ENCODE assay signal across 12 cellular contexts in genomic region chr4:94419956-94420355, GRCh38. TPM values are rescaled to one million over a fixed set of nuclear protein-coding genes. Genes with fewer than 3 reads are reported as not detected.
DNase-seq lines count a peak whose midpoint lies in the region; ATAC-seq, FAIRE-seq and TF ChIP-seq lines count a peak whose summit lies in the region.
"Had no signal": no experiment of that assay in that cellular context is flagged by ENCODE, and none has a peak within 500 bp of the region (broad histone marks: within the 10 kb centered on the region; RNA-seq: fewer than 3 reads in every experiment).

No MANE protein-coding gene starts in this region.

- no peaks in the 10 kb centered on the region for H3K4me1 Mint-ChIP-seq in stimulated activated effector memory CD8-positive, alpha-beta T cell treated with anti-CD3 and anti-CD28 coated beads, Interleukin-12 subunit alpha, Interleukin-12 subunit beta, amount 100 ng/mL, for 72 hours
- H3K4me1 Mint-ChIP-seq: activated CD4-positive, alpha-beta T cell treated with anti-CD3 and anti-CD28 coated beads, Interleukin-2, amount 10 ng/mL, durations not matched to agents 24 days and 14 days had no signal

- DNase-seq in AG08396 (ENCODE audit: low spot score) (peak; percentile 5), M059J (ENCODE audit: low read depth) (peak; percentile 60), epithelial cell of prostate (ENCODE audit: low read depth, low spot score) (peak; percentile 57), HepG2 (ENCODE audit: low spot score) (peak; percentile 76), HAP-1 (ENCODE audit: low spot score in 2 of 2) (no peak), inferior parietal cortex (ENCODE audit: extremely low spot score) (no peak)
- no peak for DNase-seq in stimulated activated effector memory CD8-positive, alpha-beta T cell treated with anti-CD3 and anti-CD28 coated beads, Interleukin-12 subunit alpha, Interleukin-12 subunit beta, amount 100 ng/mL, for 72 hours (ENCODE audit: low spot score in 2 of 2)
- DNase-seq: activated CD4-positive, alpha-beta T cell treated with anti-CD3 and anti-CD28 coated beads, Interleukin-2, amount 10 ng/mL, durations not matched to agents 24 days and 14 days; activated effector memory CD4-positive, alpha-beta T cell treated with Interleukin-2 at 50 U/mL for 16 hours; NCI-H187; transverse colon had no signal

- TF ChIP-seq POLR2A in HepG2 (IDR thresholded peaks at IDR 0.05; ENCODE audit: insufficient read depth in 1 of 2, low read depth in 2 of 2, low read length in 2 of 2) (no peak), GM18505 (IDR thresholded peaks at IDR 0.05; ENCODE audit: borderline replicate concordance, extremely low read depth, insufficient read depth, insufficient read length) (no peak)

- no peak overlapping the region; a peak in 1 of 6 replicates for H3K4me3 ChIP-seq in HepG2 (replicated peaks in 1 of 3; ENCODE audit: insufficient read depth in 1 of 3, low read depth in 2 of 3, low read length in 3 of 3)
- H3K4me3 ChIP-seq in HAP-1, result no peak overlapping the region
- H3K4me3 ChIP-seq: transverse colon had no signal

- CTCF ChIA-PET in HepG2 (lab: Yijun Ruan, JAX; ENCODE audit: low intra/inter-chr PET ratio, low total read pairs), result no interaction called here

- H3K9ac ChIP-seq in HepG2 (ENCODE audit: insufficient read depth, low read depth, low read length), result no peak overlapping the region

- no peaks in the 10 kb centered on the region for H4K20me1 ChIP-seq in HepG2 (ENCODE audit: insufficient read depth, low read length)

- intact Hi-C loops in HepG2 (cut with micrococcal nuclease; ENCODE audit: unreplicated experiment), result loop anchor here (10.0 kb wide), 1 partner anchor 145 kb away; no protein-coding TSS in a partner anchor

- no peak overlapping the region for H2AFZ ChIP-seq in HepG2 (ENCODE audit: low read length)

- H3K36me3 ChIP-seq in HepG2 (replicated peaks in 1 of 2; ENCODE audit: control insufficient read depth in 1 of 2, insufficient read depth in 2 of 2, low read length in 2 of 2) (no peaks in the 10 kb centered on the region), HAP-1 (replicated peaks) (no peaks in the 10 kb centered on the region)
- H3K36me3 ChIP-seq: transverse colon had no signal

- H3K79me2 ChIP-seq in HepG2 (ENCODE audit: insufficient read depth, low read length), result no peaks in the 10 kb centered on the region

- no peaks in the 10 kb centered on the region for H3K27me3 ChIP-seq in HepG2 (ENCODE audit: control insufficient read depth in 1 of 2, insufficient read depth in 2 of 2, low read length in 2 of 2)
- no peaks in the 10 kb centered on the region for H3K27me3 ChIP-seq in HAP-1 (ENCODE audit: low read depth)
- H3K27me3 ChIP-seq: transverse colon had no signal

- no peak for TF ChIP-seq CTCF in HepG2 (CRISPR knock-in tag; IDR thresholded peaks at IDR 0.05)

- in situ Hi-C loops in HepG2 (cut with HindIII; ENCODE audit: extremely low pct_ligation_motif_present, low pct_unique_long_range_greater_than_20kb) (no loop called here), HAP-1 (cut with MboI; ENCODE audit: low sequenced_read_pairs) (no loop called here)

- no peaks in the 10 kb centered on the region for H3K36me3 Mint-ChIP-seq in stimulated activated effector memory CD8-positive, alpha-beta T cell treated with anti-CD3 and anti-CD28 coated beads, Interleukin-12 subunit alpha, Interleukin-12 subunit beta, amount 100 ng/mL, for 72 hours

- ATAC-seq in HepG2 (peak; percentile 98), GM18505 (IDR thresholded peaks at IDR 0.05; ENCODE audit: unreplicated experiment) (no peak)
- no peak for ATAC-seq in stimulated activated effector memory CD8-positive, alpha-beta T cell treated with anti-CD3 and anti-CD28 coated beads, Interleukin-12 subunit alpha, Interleukin-12 subunit beta, amount 100 ng/mL, for 72 hours

- no peak overlapping the region for H3K4me3 Mint-ChIP-seq in stimulated activated effector memory CD8-positive, alpha-beta T cell treated with anti-CD3 and anti-CD28 coated beads, Interleukin-12 subunit alpha, Interleukin-12 subunit beta, amount 100 ng/mL, for 72 hours
- H3K4me3 Mint-ChIP-seq: activated CD4-positive, alpha-beta T cell treated with anti-CD3 and anti-CD28 coated beads, Interleukin-2, amount 10 ng/mL, durations not matched to agents 24 days and 14 days had no signal

- no TSS peak for BruUV-seq in HepG2 (replicated peaks; lab: Mats Ljungman, UMichigan)

- TF ChIP-seq EP300 in HepG2 (IDR thresholded peaks at IDR 0.05; ENCODE audit: low read depth in 2 of 2, low read length in 2 of 2) (peak in 1 of 2 experiments; percentile 88; a peak in 2 of 4 replicates), HepG2 (CRISPR knock-in tag; IDR thresholded peaks at IDR 0.05; ENCODE audit: borderline replicate concordance) (no peak)

- H3K27ac ChIP-seq in epithelial cell of prostate, result no peak overlapping the region
- H3K27ac ChIP-seq in HepG2 (ENCODE audit: extremely low read length, insufficient read depth, low read length), result peak overlapping the region; percentile 29
- H3K27ac ChIP-seq: transverse colon had no signal

- no peaks in the 10 kb centered on the region for H3K9me3 ChIP-seq in HepG2 (ENCODE audit: low read length)
- no peaks in the 10 kb centered on the region; the same call in 1 of the 2 replicates for H3K9me3 ChIP-seq in HAP-1
- H3K9me3 ChIP-seq: transverse colon had no signal

- POLR2A ChIA-PET in HepG2 (lab: Yijun Ruan, JAX), result no interaction called here

- H3K27ac Mint-ChIP-seq in stimulated activated effector memory CD8-positive, alpha-beta T cell treated with anti-CD3 and anti-CD28 coated beads, Interleukin-12 subunit alpha, Interleukin-12 subunit beta, amount 100 ng/mL, for 72 hours, result no peak overlapping the region
- H3K27ac Mint-ChIP-seq: activated CD4-positive, alpha-beta T cell treated with anti-CD3 and anti-CD28 coated beads, Interleukin-2, amount 10 ng/mL, durations not matched to agents 24 days and 14 days had no signal

- TF ChIP-seq RAD21 in HepG2 (CRISPR knock-in tag; IDR thresholded peaks at IDR 0.05), result no peak

- H3K4me1 ChIP-seq in HepG2 (ENCODE audit: insufficient read depth, low read length) (peaks cover 44% of the 10 kb centered on the region), HAP-1 (peaks cover 4% of the 10 kb centered on the region)
- H3K4me1 ChIP-seq: transverse colon had no signal

- peak; percentile 76 for FAIRE-seq in HepG2 (lab: Jason Lieb, UNC)

- WGBS in HepG2 (ENCODE audit: low lambda C conversion rate), result 10% methylated on average over 3 of the region's 3 CpGs

- peaks cover 4% of the 10 kb centered on the region for H3K9me3 Mint-ChIP-seq in stimulated activated effector memory CD8-positive, alpha-beta T cell treated with anti-CD3 and anti-CD28 coated beads, Interleukin-12 subunit alpha, Interleukin-12 subunit beta, amount 100 ng/mL, for 72 hours

- peak overlapping the region; percentile 43 for H3K4me2 ChIP-seq in HepG2 (ENCODE audit: low read depth, low read length)

TF ChIP-seq in HepG2, 621 proteins besides CTCF, POLR2A, EP300 and RAD21 (continues in another document):
- TF ChIP-seq ELF3 (CRISPR knock-in tag; IDR thresholded peaks at IDR 0.05) (peak; percentile 61; the same call in 1 of the 2 replicates), CREM (IDR thresholded peaks at IDR 0.05) (peak; percentile 55), CREM (CRISPR knock-in tag; IDR thresholded peaks at IDR 0.05) (no peak), MIXL1 (CRISPR knock-in tag; IDR thresholded peaks at IDR 0.05) (peak; percentile 78; the same call in 1 of the 2 replicates), GZF1 (CRISPR knock-in tag; IDR thresholded peaks at IDR 0.05) (no peak), RXRB (CRISPR knock-in tag; IDR thresholded peaks at IDR 0.05; ENCODE audit: borderline replicate concordance) (0 out of 2 replicates have a peak, but pooled peaks have one; percentile 14), SMYD3 (CRISPR knock-in tag; IDR thresholded peaks at IDR 0.05) (no peak), PITX1 (CRISPR knock-in tag; IDR thresholded peaks at IDR 0.05) (peak; percentile 88), ZNF503 (CRISPR knock-in tag; IDR thresholded peaks at IDR 0.05) (no peak)

RNA-seq across cellular contexts. Expression of gene PDLIM5, which starts 31.8 kb away (rescaled TPM):
- 49.8 and 54.3 TPM in 2 replicates for total RNA-seq in M059J (2014; rRNA removed; shearing (Covaris generic))
- total RNA-seq in HepG2 (2016; rRNA removed; fragmentation: Illumina TruSeq; extraction: Trizol), result 52.8 and 70.2 TPM in 2 replicates
- 11.2 and 14.5 TPM in 2 replicates for total RNA-seq in HepG2 (2016; cell fraction: cytosol; rRNA removed; fragmentation: Illumina TruSeq; extraction: Trizol; ENCODE audit: low read depth)
- 52.2 and 54.1 TPM in 2 replicates for total RNA-seq in HepG2 (2016; cell fraction: insoluble cytoplasmic fraction; rRNA removed; fragmentation: Illumina TruSeq; extraction: Trizol)
- 17.9 and 18.7 TPM in 2 replicates for total RNA-seq in HepG2 (2016; cell fraction: membrane; rRNA removed; fragmentation: Illumina TruSeq; extraction: Trizol)
- 88.4 and 102 TPM in 2 replicates for total RNA-seq in HepG2 (2016; cell fraction: nucleus; rRNA removed; fragmentation: Illumina TruSeq; extraction: Trizol)
- polyA plus RNA-seq in HepG2 (2011; rRNA removed), result 107 and 119 TPM in 2 replicates
- polyA plus RNA-seq in HepG2 (2011; cell fraction: cytosol; rRNA removed), result 76.4 TPM in 2 replicates
- 70.2 and 73.2 TPM in 2 replicates for polyA plus RNA-seq in HepG2 (2011; cell fraction: nucleus; rRNA removed)
- 49.7 and 51.7 TPM in 2 replicates for polyA plus RNA-seq in HepG2 (2012)
- 3.8 and 5.4 TPM in 2 replicates for polyA plus RNA-seq in HepG2 (2016; cell fraction: cytosol; fragmentation: Illumina TruSeq; extraction: Trizol; ENCODE audit: low read depth)
- polyA plus RNA-seq in HepG2 (2016; cell fraction: insoluble cytoplasmic fraction; fragmentation: Illumina TruSeq; extraction: Trizol; ENCODE audit: low read depth), result 43.1 and 47.2 TPM in 2 replicates
- polyA plus RNA-seq in HepG2 (2016; cell fraction: membrane; fragmentation: Illumina TruSeq; extraction: Trizol; ENCODE audit: low read depth), result 10.0 and 10.3 TPM in 2 replicates
- polyA plus RNA-seq in HepG2 (2016; cell fraction: nucleus; fragmentation: Illumina TruSeq; extraction: Trizol; ENCODE audit: insufficient read depth, low read depth), result 37.0 and 39.1 TPM in 2 replicates
- 133 and 288 TPM in 2 replicates for polyA minus RNA-seq in HepG2 (2011; rRNA and poly(A)+ RNA removed; ENCODE audit: low replicate concordance)
- polyA minus RNA-seq in HepG2 (2011; cell fraction: cytosol; rRNA and poly(A)+ RNA removed), result 49.8 and 79.5 TPM in 2 replicates
- 358 and 434 TPM in 2 replicates for polyA minus RNA-seq in HepG2 (2011; cell fraction: nucleus; rRNA and poly(A)+ RNA removed)

Comparison
In these comparisons a context has a peak if more than half of its experiments do, and no peak if none do; other contexts are left out.
1. DNase-seq: peak in AG08396 (single experiment), M059J (single experiment), epithelial cell of prostate (single experiment) and HepG2 (single experiment); none in HAP-1 (0 of 2), inferior parietal cortex (single experiment) and stimulated activated effector memory CD8-positive, alpha-beta T cell treated with anti-CD3 and anti-CD28 coated beads, Interleukin-12 subunit alpha, Interleukin-12 subunit beta, amount 100 ng/mL, for 72 hours (0 of 2).